8 cellular contexts compared by ENCODE assay signal in genomic region chr15:41969851-41970431, GRCh38. TPM values are rescaled to one million over a fixed set of nuclear protein-coding genes. Genes with fewer than 3 reads are reported as not detected.
A peak's percentile ranks its signal among the peaks of the same experiment; 100 is the strongest.
DNase-seq lines count a peak whose midpoint lies in the region; ATAC-seq and TF ChIP-seq lines count a peak whose summit lies in the region.

No MANE protein-coding gene starts in this region.

- H3K36me3 ChIP-seq in GM23338 (ENCODE audit: insufficient read depth) (no peaks in the 10 kb centered on the region), esophagus muscularis mucosa (no peaks in the 10 kb centered on the region), smooth muscle cell (ENCODE audit: low read depth) (no peaks in the 10 kb centered on the region), H7 (replicated peaks; ENCODE audit: control insufficient read depth, insufficient read depth, low read length) (no peaks in the 10 kb centered on the region)

- H3K36me3 Mint-ChIP-seq in GM23338 (ENCODE audit: low read depth) = no peaks in the 10 kb centered on the region; the same call in 2 of the 3 replicates
- no peaks in the 10 kb centered on the region for H3K36me3 Mint-ChIP-seq in T-helper 2 cell treated with Interferon-gamma antibody and Interleukin-4, amounts not matched to agents 5 μg/mL and 100 μg/mL, for 36 hours (ENCODE audit: low read depth)

- peak overlapping the region; percentile 67 for H3K4me2 ChIP-seq in GM23338
- H3K4me2 ChIP-seq in smooth muscle cell = peak overlapping the region; percentile 1

- H3K4me3 ChIP-seq in GM23338 = no peak overlapping the region
- H3K4me3 ChIP-seq in esophagus muscularis mucosa = peak overlapping the region; percentile 17 to 97 (median 88)
- H3K4me3 ChIP-seq in smooth muscle cell = peak overlapping the region; percentile 73
- no peak overlapping the region for H3K4me3 ChIP-seq in H7 (ENCODE audit: insufficient read depth, low read depth, low read length)

- whole genome bisulfite sequencing in esophagus muscularis mucosa = 69% methylated on average over 2 of the region's 3 CpGs
- WGBS in smooth muscle cell (ENCODE audit: low lambda C conversion rate) = 84% methylated on average over 3 of the region's 3 CpGs

- H3K27me3 Mint-ChIP-seq in GM23338 (ENCODE audit: insufficient read depth, low read depth, poor library complexity) = peaks cover 2% of the 10 kb centered on the region
- peaks cover 7% of the 10 kb centered on the region for H3K27me3 Mint-ChIP-seq in T-helper 2 cell treated with Interferon-gamma antibody and Interleukin-4, amounts not matched to agents 5 μg/mL and 100 μg/mL, for 36 hours (ENCODE audit: low read depth)

- peak overlapping the region; percentile 25; the same call in 1 of the 2 replicates for H3K27ac Mint-ChIP-seq in GM23338
- peak overlapping the region; percentile 83 for H3K27ac Mint-ChIP-seq in T-helper 2 cell treated with Interferon-gamma antibody and Interleukin-4, amounts not matched to agents 5 μg/mL and 100 μg/mL, for 36 hours

- H3K4me3 Mint-ChIP-seq in GM23338 = peak overlapping the region; percentile 37
- peak overlapping the region; percentile 83 for H3K4me3 Mint-ChIP-seq in T-helper 2 cell treated with Interferon-gamma antibody and Interleukin-4, amounts not matched to agents 5 μg/mL and 100 μg/mL, for 36 hours

- H3F3A ChIP-seq in GM23338 (replicated peaks; ENCODE audit: low read depth) (no peaks in the 10 kb centered on the region), smooth muscle cell (ENCODE audit: low read depth) (peaks cover 11% of the 10 kb centered on the region)

- no peak for TF ChIP-seq POLR2A in esophagus muscularis mucosa (IDR thresholded peaks at IDR 0.05; ENCODE audit: low read depth)

- intact Hi-C loops in esophagus muscularis mucosa (cut with DNase I) = loop anchor here (5.0 kb wide), 1 partner anchor 43 kb away; no protein-coding TSS in a partner anchor

- H3K27me3 ChIP-seq in GM23338 (ENCODE audit: insufficient read depth) = no peaks in the 10 kb centered on the region
- no peaks in the 10 kb centered on the region for H3K27me3 ChIP-seq in esophagus muscularis mucosa
- H3K27me3 ChIP-seq in smooth muscle cell (ENCODE audit: low read depth) = no peaks in the 10 kb centered on the region
- no peaks in the 10 kb centered on the region for H3K27me3 ChIP-seq in H7 (ENCODE audit: control insufficient read depth, insufficient read depth, low read length)

- no peak for DNase-seq in GM23338 (ENCODE audit: low spot score)
- peak; percentile 42 for DNase-seq in T-helper 2 cell treated with Interferon-gamma antibody and Interleukin-4, amounts not matched to agents 5 μg/mL and 100 μg/mL, for 36 hours (ENCODE audit: low spot score)
- no peak for DNase-seq in esophagus muscularis mucosa (ENCODE audit: extremely low spot score)
- no peak for DNase-seq in smooth muscle cell (lab: John Stamatoyannopoulos, UW; ENCODE audit: unreplicated experiment)
- no peak for DNase-seq in H7
- no peak for DNase-seq in iPS-NIHi7 (ENCODE audit: extremely low spot score)

- H3K4me1 ChIP-seq in GM23338 (ENCODE audit: insufficient read depth) (peaks cover 18% of the 10 kb centered on the region), esophagus muscularis mucosa (peaks cover 48 to 64% (median 58%) of the 10 kb centered on the region in 4 donors), smooth muscle cell (ENCODE audit: low read depth) (peaks cover 28% of the 10 kb centered on the region)

- TF ChIP-seq EP300 in esophagus muscularis mucosa (IDR thresholded peaks at IDR 0.05) = no peak

- no peak overlapping the region for H3K27ac ChIP-seq in GM23338 (ENCODE audit: low read depth)
- H3K27ac ChIP-seq in esophagus muscularis mucosa (replicated peaks in 1 of 4) = peak overlapping the region; percentile 35 to 90 (median 46)
- H3K27ac ChIP-seq in smooth muscle cell (ENCODE audit: low read depth) = no peak overlapping the region

- H3K9me3 ChIP-seq in esophagus muscularis mucosa = no peaks in the 10 kb centered on the region
- no peaks in the 10 kb centered on the region for H3K9me3 ChIP-seq in smooth muscle cell (replicated peaks; ENCODE audit: low read depth)

- H3K9me3 Mint-ChIP-seq in GM23338 = no peaks in the 10 kb centered on the region
- no peaks in the 10 kb centered on the region for H3K9me3 Mint-ChIP-seq in T-helper 2 cell treated with Interferon-gamma antibody and Interleukin-4, amounts not matched to agents 5 μg/mL and 100 μg/mL, for 36 hours

- H3K79me2 ChIP-seq in GM23338 (replicated peaks; ENCODE audit: insufficient read depth) (peaks cover 62% of the 10 kb centered on the region), smooth muscle cell (ENCODE audit: low read depth) (peaks cover 69% of the 10 kb centered on the region)

- no peak overlapping the region for H3K9ac ChIP-seq in smooth muscle cell (ENCODE audit: low read depth)

- ATAC-seq in GM23338 = no peak
- ATAC-seq in HG03565 (IDR thresholded peaks at IDR 0.05; ENCODE audit: unreplicated experiment) = no peak
- no peak for ATAC-seq in GM19395 (IDR thresholded peaks at IDR 0.05; ENCODE audit: unreplicated experiment)

- H3K4me1 Mint-ChIP-seq in GM23338 = peaks cover 30% of the 10 kb centered on the region
- peaks cover 48% of the 10 kb centered on the region for H3K4me1 Mint-ChIP-seq in T-helper 2 cell treated with Interferon-gamma antibody and Interleukin-4, amounts not matched to agents 5 μg/mL and 100 μg/mL, for 36 hours (ENCODE audit: low read depth)

- H4K20me1 ChIP-seq in GM23338 (replicated peaks; ENCODE audit: insufficient read depth) (peaks cover 30% of the 10 kb centered on the region), smooth muscle cell (ENCODE audit: low read depth) (peaks cover 41% of the 10 kb centered on the region)

- H2AFZ ChIP-seq in GM23338 (no peak overlapping the region), smooth muscle cell (ENCODE audit: low read depth) (no peak overlapping the region)

- no peaks in the 10 kb centered on the region for H3K9me2 ChIP-seq in GM23338 (ENCODE audit: insufficient read depth)

- TF ChIP-seq CTCF in GM23338 (conservative IDR thresholded peaks at IDR 0.05; ENCODE audit: low read depth in 2 of 2) (no peak), esophagus muscularis mucosa (IDR thresholded peaks at IDR 0.05) (no peak), smooth muscle cell (IDR thresholded peaks at IDR 0.05; ENCODE audit: borderline replicate concordance, insufficient read depth, poor library complexity, severe bottlenecking) (no peak)

TF ChIP-seq in GM23338, 12 proteins besides CTCF, POLR2A, EP300 and RAD21 (continues in another document):
- no peak for TF ChIP-seq NANOG (IDR thresholded peaks at IDR 0.05; ENCODE audit: borderline replicate concordance)
- TF ChIP-seq ZNF114 (CRISPR knock-in tag; IDR thresholded peaks at IDR 0.05) = no peak
- no peak for TF ChIP-seq ETS1 (IDR thresholded peaks at IDR 0.05)
- no peak for TF ChIP-seq EZH2phosphoT487 (IDR thresholded peaks at IDR 0.05; ENCODE audit: unreplicated experiment)

RNA-seq across cellular contexts. Expression of gene EHD4, which starts 2.4 kb away (rescaled TPM):
- total RNA-seq in GM23338 (2014; rRNA removed; shearing (Covaris generic)) = 30.6 and 31.0 TPM in 2 replicates
- polyA plus RNA-seq in GM23338 (2016; fragmentation: Nextera tagmentation; extraction: Ambion mirVana) (11.2 and 13.0 TPM in 2 replicates), smooth muscle cell (15.8 and 19.2 TPM in 2 replicates)
- total RNA-seq in esophagus muscularis mucosa (10 to 100 TPM in 3 of 4 donors, 1 to 10 TPM in 1; 10.0 to 24.7 (median 21.7) TPM), smooth muscle cell (11.5 TPM in 2 replicates)
- 22.0 and 22.2 TPM in 2 replicates for total RNA-seq in H7 (2014; rRNA removed; shearing (Covaris generic))

RNA-seq across cellular contexts. Expression of gene PLA2G4E, which starts 50.9 kb away (rescaled TPM):
- total RNA-seq in GM23338 (2014; rRNA removed; shearing (Covaris generic)) = not detected in 2 replicates
- not detected in 2 replicates for polyA plus RNA-seq in GM23338 (2016; fragmentation: Nextera tagmentation; extraction: Ambion mirVana)
- not detected for total RNA-seq in esophagus muscularis mucosa
- total RNA-seq in smooth muscle cell = 0.45 and 1.6 TPM in 2 replicates
- not detected in 2 replicates for polyA plus RNA-seq in smooth muscle cell
- not detected in 2 replicates for total RNA-seq in H7 (2014; rRNA removed; shearing (Covaris generic))

Comparison
In these comparisons a context has a peak if more than half of its experiments do, and no peak if none do; other contexts are left out.
1. H3K27ac ChIP-seq: peak in esophagus muscularis mucosa (4 of 4); none in GM23338 (single experiment) and smooth muscle cell (single experiment).
2. H3K4me3 ChIP-seq: peak in esophagus muscularis mucosa (4 of 4) and smooth muscle cell (single experiment); none in GM23338 (single experiment) and H7 (single experiment).